8 cellular contexts compared by ENCODE assay signal in genomic region chr1:98323906-98324358, GRCh38.
DNase-seq lines count a peak whose midpoint lies in the region; ATAC-seq and TF ChIP-seq lines count a peak whose summit lies in the region.

No MANE protein-coding gene starts in this region.

- H3K4me2 ChIP-seq in hepatocyte = peak overlapping the region; percentile 46

- no peaks in the 10 kb centered on the region for H3K9me3 Mint-ChIP-seq in activated naive CD8-positive, alpha-beta T cell treated with anti-CD3 and anti-CD28 coated beads, Interleukin-2, amount 10 ng/mL, durations not matched to agents 7 days and 5 days
- no peaks in the 10 kb centered on the region for H3K9me3 Mint-ChIP-seq in activated naive CD8-positive, alpha-beta T cell treated with anti-CD3 and anti-CD28 coated beads for 36 hours

- no peaks in the 10 kb centered on the region for H3K9me2 ChIP-seq in hepatocyte (replicated peaks; ENCODE audit: insufficient read depth)

- H3K27me3 Mint-ChIP-seq in activated naive CD8-positive, alpha-beta T cell treated with anti-CD3 and anti-CD28 coated beads, Interleukin-2, amount 10 ng/mL, durations not matched to agents 7 days and 5 days = peaks cover 4% of the 10 kb centered on the region
- peaks cover 4% of the 10 kb centered on the region for H3K27me3 Mint-ChIP-seq in activated naive CD8-positive, alpha-beta T cell treated with anti-CD3 and anti-CD28 coated beads for 36 hours

- H3K36me3 ChIP-seq in hepatocyte (replicated peaks; ENCODE audit: insufficient read depth, low read depth) (no peaks in the 10 kb centered on the region), tibial nerve (no peaks in the 10 kb centered on the region)

- no peak for DNase-seq in activated naive CD8-positive, alpha-beta T cell treated with anti-CD3 and anti-CD28 coated beads, Interleukin-2, amount 10 ng/mL, durations not matched to agents 7 days and 5 days
- DNase-seq in activated naive CD8-positive, alpha-beta T cell treated with anti-CD3 and anti-CD28 coated beads for 36 hours = no peak
- peak; percentile 9 for DNase-seq in UCSD-AML1 (lab: John Stamatoyannopoulos, UW; ENCODE audit: unreplicated experiment)
- peak; percentile 46 for DNase-seq in hepatocyte (ENCODE audit: low spot score)
- DNase-seq in tibial nerve (ENCODE audit: low spot score in 2 of 2) = peak in 1 of 2 donors; percentile 24
- no peak for DNase-seq in activated CD4-positive, alpha-beta T cell treated with anti-CD3 and anti-CD28 coated beads for 48 hours
- no peak for DNase-seq in effector CD8-positive, alpha-beta T cell (lab: John Stamatoyannopoulos, UW)

- TF ChIP-seq EP300 in tibial nerve (IDR thresholded peaks at IDR 0.05) = peak in 1 of 2 donors; percentile 53

- 30% methylated on average over 3 of the region's 3 CpGs for WGBS in hepatocyte (ENCODE audit: low lambda C conversion rate, missing lambda C conversion rate)
- 22 to 31% methylated on average over 3 of the region's 3 CpGs for WGBS in tibial nerve, 2 donors

- H2AFZ ChIP-seq in hepatocyte = no peak overlapping the region

- peaks cover 15% of the 10 kb centered on the region for H3K4me1 ChIP-seq in hepatocyte (ENCODE audit: insufficient read depth)
- H3K4me1 ChIP-seq in tibial nerve = peaks cover 0 to 54% (median 16%) of the 10 kb centered on the region in 4 donors

- H3K4me3 ChIP-seq in hepatocyte (no peak overlapping the region), tibial nerve (no peak overlapping the region)

- H3K9me3 ChIP-seq in hepatocyte (ENCODE audit: low read depth) = no peaks in the 10 kb centered on the region
- no peaks in the 10 kb centered on the region for H3K9me3 ChIP-seq in tibial nerve

- no peaks in the 10 kb centered on the region for H3K36me3 Mint-ChIP-seq in activated naive CD8-positive, alpha-beta T cell treated with anti-CD3 and anti-CD28 coated beads, Interleukin-2, amount 10 ng/mL, durations not matched to agents 7 days and 5 days
- no peaks in the 10 kb centered on the region for H3K36me3 Mint-ChIP-seq in activated naive CD8-positive, alpha-beta T cell treated with anti-CD3 and anti-CD28 coated beads for 36 hours

- no peaks in the 10 kb centered on the region for H3K27me3 ChIP-seq in hepatocyte
- H3K27me3 ChIP-seq in tibial nerve = no peaks in the 10 kb centered on the region

- POLR2A ChIA-PET in activated naive CD8-positive, alpha-beta T cell treated with anti-CD3 and anti-CD28 coated beads, Interleukin-2, amount 10 ng/mL, durations not matched to agents 7 days and 5 days (lab: Charles Lee) = no interaction called here

- H3K27ac ChIP-seq in hepatocyte (peak overlapping the region; percentile 35), tibial nerve (peak overlapping the region in 3 of 4 donors; percentile 13 to 64 (median 38))

- peak overlapping the region; percentile 47 for H3K4me3 Mint-ChIP-seq in activated naive CD8-positive, alpha-beta T cell treated with anti-CD3 and anti-CD28 coated beads, Interleukin-2, amount 10 ng/mL, durations not matched to agents 7 days and 5 days
- no peak overlapping the region for H3K4me3 Mint-ChIP-seq in activated naive CD8-positive, alpha-beta T cell treated with anti-CD3 and anti-CD28 coated beads for 36 hours

- no peak for TF ChIP-seq CTCF in hepatocyte (IDR thresholded peaks at IDR 0.05; ENCODE audit: poor library complexity)
- TF ChIP-seq CTCF in tibial nerve (IDR thresholded peaks at IDR 0.05) = no peak

- peak; percentile 67 for ATAC-seq in activated naive CD8-positive, alpha-beta T cell treated with anti-CD3 and anti-CD28 coated beads, Interleukin-2, amount 10 ng/mL, durations not matched to agents 7 days and 5 days (ENCODE audit: low read depth)
- no peak for ATAC-seq in GM19463 (IDR thresholded peaks at IDR 0.05; ENCODE audit: unreplicated experiment)

- no peaks in the 10 kb centered on the region for H3K79me2 ChIP-seq in hepatocyte

- no peaks in the 10 kb centered on the region for H4K20me1 ChIP-seq in hepatocyte (ENCODE audit: insufficient read depth, poor library complexity, severe bottlenecking)

- no peak overlapping the region for H3K27ac Mint-ChIP-seq in activated naive CD8-positive, alpha-beta T cell treated with anti-CD3 and anti-CD28 coated beads, Interleukin-2, amount 10 ng/mL, durations not matched to agents 7 days and 5 days
- H3K27ac Mint-ChIP-seq in activated naive CD8-positive, alpha-beta T cell treated with anti-CD3 and anti-CD28 coated beads for 36 hours = no peak overlapping the region

- no peak for TF ChIP-seq POLR2A in tibial nerve (IDR thresholded peaks at IDR 0.05)

- H3K4me1 Mint-ChIP-seq in activated naive CD8-positive, alpha-beta T cell treated with anti-CD3 and anti-CD28 coated beads, Interleukin-2, amount 10 ng/mL, durations not matched to agents 7 days and 5 days = peaks cover 10% of the 10 kb centered on the region
- H3K4me1 Mint-ChIP-seq in activated naive CD8-positive, alpha-beta T cell treated with anti-CD3 and anti-CD28 coated beads for 36 hours = peaks cover 9% of the 10 kb centered on the region

Comparison
In these comparisons a context has a peak if more than half of its experiments do, and no peak if none do; other contexts are left out.
1. DNase-seq: peak in UCSD-AML1 (single experiment) and hepatocyte (single experiment); none in activated naive CD8-positive, alpha-beta T cell treated with anti-CD3 and anti-CD28 coated beads, Interleukin-2, amount 10 ng/mL, durations not matched to agents 7 days and 5 days (single experiment), activated naive CD8-positive, alpha-beta T cell treated with anti-CD3 and anti-CD28 coated beads for 36 hours (single experiment), activated CD4-positive, alpha-beta T cell treated with anti-CD3 and anti-CD28 coated beads for 48 hours (single experiment) and effector CD8-positive, alpha-beta T cell (single experiment).